In the genomic region with DNA sequence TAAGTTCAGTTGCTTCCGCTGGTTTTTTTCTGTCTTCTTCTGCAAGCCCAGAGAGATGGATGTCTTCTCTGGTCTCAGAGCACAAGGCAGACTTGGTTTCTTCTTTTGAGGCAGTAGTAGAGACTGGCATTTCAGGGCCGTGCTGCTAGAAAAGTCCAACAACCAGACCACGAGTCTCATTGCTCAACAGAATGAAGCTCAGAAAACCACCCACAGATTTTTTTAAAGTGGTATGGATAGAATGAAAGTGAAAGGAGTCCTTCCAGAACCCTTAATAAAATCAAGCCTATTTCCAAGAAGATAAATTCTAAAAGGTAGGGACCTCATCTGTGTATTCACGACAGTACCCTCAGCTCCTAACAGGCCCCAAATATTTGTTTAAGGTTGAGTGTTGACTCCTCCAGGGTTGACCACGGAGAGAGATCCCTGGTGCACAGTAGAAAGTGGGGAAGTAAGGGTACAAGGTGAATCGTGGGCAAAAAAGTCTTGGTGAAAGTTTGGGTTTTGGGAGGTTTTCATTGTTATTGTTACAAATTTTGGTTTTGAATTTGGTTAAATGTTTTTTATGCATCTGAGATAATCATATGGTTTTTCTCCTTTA, we compare ENCODE assay signal across 2 cellular contexts.
TF ChIP-seq lines count a peak whose summit lies in the region.

No MANE protein-coding gene starts in this region.

TF ChIP-seq in HepG2, 621 proteins besides CTCF, POLR2A, EP300 and RAD21:
- TF ChIP-seq CEBPB (IDR thresholded peaks at IDR 0.05; ENCODE audit: borderline replicate concordance, low read depth, low read length) (peak; percentile 14; the same call in 1 of the 2 replicates), PRMT3 (CRISPR knock-in tag; IDR thresholded peaks at IDR 0.05; ENCODE audit: borderline replicate concordance, low read depth) (no peak)
TF ChIP-seq in HepG2: peak in this region for 1.

TF ChIP-seq in GM23338, 12 proteins besides CTCF, POLR2A, EP300 and RAD21:
- TF ChIP-seq EZH2phosphoT487 (IDR thresholded peaks at IDR 0.05; ENCODE audit: unreplicated experiment) (no peak), JUNB (IDR thresholded peaks at IDR 0.05; ENCODE audit: unreplicated experiment) (no peak), ZNF114 (CRISPR knock-in tag; IDR thresholded peaks at IDR 0.05) (no peak), ZNF331 (CRISPR knock-in tag; IDR thresholded peaks at IDR 0.05; ENCODE audit: low read depth) (no peak), POLR2AphosphoS5 (IDR thresholded peaks at IDR 0.05; ENCODE audit: low read depth) (no peak), CREB1 (CRISPR knock-in tag; IDR thresholded peaks at IDR 0.05; ENCODE audit: low read depth) (no peak), NANOG (IDR thresholded peaks at IDR 0.05; ENCODE audit: borderline replicate concordance) (no peak), STAT1 (IDR thresholded peaks at IDR 0.05; ENCODE audit: unreplicated experiment) (no peak), EZH2 (IDR thresholded peaks at IDR 0.05; ENCODE audit: low read depth, unreplicated experiment) (no peak)
- TF ChIP-seq, protein P1, sequence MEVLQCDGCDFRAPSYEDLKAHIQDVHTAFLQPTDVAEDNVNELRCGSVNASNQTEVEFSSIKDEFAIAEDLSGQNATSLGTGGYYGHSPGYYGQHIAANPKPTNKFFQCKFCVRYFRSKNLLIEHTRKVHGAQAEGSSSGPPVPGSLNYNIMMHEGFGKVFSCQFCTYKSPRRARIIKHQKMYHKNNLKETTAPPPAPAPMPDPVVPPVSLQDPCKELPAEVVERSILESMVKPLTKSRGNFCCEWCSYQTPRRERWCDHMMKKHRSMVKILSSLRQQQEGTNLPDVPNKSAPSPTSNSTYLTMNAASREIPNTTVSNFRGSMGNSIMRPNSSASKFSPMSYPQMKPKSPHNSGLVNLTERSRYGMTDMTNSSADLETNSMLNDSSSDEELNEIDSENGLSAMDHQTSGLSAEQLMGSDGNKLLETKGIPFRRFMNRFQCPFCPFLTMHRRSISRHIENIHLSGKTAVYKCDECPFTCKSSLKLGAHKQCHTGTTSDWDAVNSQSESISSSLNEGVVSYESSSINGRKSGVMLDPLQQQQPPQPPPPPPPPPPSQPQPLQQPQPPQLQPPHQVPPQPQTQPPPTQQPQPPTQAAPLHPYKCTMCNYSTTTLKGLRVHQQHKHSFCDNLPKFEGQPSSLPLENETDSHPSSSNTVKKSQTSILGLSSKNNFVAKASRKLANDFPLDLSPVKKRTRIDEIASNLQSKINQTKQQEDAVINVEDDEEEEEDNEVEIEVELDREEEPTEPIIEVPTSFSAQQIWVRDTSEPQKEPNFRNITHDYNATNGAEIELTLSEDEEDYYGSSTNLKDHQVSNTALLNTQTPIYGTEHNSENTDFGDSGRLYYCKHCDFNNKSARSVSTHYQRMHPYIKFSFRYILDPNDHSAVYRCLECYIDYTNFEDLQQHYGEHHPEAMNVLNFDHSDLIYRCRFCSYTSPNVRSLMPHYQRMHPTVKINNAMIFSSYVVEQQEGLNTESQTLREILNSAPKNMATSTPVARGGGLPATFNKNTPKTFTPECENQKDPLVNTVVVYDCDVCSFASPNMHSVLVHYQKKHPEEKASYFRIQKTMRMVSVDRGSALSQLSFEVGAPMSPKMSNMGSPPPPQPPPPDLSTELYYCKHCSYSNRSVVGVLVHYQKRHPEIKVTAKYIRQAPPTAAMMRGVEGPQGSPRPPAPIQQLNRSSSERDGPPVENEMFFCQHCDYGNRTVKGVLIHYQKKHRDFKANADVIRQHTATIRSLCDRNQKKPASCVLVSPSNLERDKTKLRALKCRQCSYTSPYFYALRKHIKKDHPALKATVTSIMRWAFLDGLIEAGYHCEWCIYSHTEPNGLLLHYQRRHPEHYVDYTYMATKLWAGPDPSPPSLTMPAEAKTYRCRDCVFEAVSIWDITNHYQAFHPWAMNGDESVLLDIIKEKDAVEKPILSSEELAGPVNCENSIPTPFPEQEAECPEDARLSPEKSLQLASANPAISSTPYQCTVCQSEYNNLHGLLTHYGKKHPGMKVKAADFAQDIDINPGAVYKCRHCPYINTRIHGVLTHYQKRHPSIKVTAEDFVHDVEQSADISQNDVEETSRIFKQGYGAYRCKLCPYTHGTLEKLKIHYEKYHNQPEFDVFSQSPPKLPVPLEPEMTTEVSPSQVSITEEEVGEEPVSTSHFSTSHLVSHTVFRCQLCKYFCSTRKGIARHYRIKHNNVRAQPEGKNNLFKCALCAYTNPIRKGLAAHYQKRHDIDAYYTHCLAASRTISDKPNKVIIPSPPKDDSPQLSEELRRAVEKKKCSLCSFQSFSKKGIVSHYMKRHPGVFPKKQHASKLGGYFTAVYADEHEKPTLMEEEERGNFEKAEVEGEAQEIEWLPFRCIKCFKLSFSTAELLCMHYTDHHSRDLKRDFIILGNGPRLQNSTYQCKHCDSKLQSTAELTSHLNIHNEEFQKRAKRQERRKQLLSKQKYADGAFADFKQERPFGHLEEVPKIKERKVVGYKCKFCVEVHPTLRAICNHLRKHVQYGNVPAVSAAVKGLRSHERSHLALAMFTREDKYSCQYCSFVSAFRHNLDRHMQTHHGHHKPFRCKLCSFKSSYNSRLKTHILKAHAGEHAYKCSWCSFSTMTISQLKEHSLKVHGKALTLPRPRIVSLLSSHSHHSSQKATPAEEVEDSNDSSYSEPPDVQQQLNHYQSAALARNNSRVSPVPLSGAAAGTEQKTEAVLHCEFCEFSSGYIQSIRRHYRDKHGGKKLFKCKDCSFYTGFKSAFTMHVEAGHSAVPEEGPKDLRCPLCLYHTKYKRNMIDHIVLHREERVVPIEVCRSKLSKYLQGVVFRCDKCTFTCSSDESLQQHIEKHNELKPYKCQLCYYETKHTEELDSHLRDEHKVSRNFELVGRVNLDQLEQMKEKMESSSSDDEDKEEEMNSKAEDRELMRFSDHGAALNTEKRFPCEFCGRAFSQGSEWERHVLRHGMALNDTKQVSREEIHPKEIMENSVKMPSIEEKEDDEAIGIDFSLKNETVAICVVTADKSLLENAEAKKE (CRISPR knock-in tag; IDR thresholded peaks at IDR 0.05), result no peak
- TF ChIP-seq, protein P2, sequence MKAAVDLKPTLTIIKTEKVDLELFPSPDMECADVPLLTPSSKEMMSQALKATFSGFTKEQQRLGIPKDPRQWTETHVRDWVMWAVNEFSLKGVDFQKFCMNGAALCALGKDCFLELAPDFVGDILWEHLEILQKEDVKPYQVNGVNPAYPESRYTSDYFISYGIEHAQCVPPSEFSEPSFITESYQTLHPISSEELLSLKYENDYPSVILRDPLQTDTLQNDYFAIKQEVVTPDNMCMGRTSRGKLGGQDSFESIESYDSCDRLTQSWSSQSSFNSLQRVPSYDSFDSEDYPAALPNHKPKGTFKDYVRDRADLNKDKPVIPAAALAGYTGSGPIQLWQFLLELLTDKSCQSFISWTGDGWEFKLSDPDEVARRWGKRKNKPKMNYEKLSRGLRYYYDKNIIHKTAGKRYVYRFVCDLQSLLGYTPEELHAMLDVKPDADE (IDR thresholded peaks at IDR 0.05), result no peak
- TF ChIP-seq, protein P3, sequence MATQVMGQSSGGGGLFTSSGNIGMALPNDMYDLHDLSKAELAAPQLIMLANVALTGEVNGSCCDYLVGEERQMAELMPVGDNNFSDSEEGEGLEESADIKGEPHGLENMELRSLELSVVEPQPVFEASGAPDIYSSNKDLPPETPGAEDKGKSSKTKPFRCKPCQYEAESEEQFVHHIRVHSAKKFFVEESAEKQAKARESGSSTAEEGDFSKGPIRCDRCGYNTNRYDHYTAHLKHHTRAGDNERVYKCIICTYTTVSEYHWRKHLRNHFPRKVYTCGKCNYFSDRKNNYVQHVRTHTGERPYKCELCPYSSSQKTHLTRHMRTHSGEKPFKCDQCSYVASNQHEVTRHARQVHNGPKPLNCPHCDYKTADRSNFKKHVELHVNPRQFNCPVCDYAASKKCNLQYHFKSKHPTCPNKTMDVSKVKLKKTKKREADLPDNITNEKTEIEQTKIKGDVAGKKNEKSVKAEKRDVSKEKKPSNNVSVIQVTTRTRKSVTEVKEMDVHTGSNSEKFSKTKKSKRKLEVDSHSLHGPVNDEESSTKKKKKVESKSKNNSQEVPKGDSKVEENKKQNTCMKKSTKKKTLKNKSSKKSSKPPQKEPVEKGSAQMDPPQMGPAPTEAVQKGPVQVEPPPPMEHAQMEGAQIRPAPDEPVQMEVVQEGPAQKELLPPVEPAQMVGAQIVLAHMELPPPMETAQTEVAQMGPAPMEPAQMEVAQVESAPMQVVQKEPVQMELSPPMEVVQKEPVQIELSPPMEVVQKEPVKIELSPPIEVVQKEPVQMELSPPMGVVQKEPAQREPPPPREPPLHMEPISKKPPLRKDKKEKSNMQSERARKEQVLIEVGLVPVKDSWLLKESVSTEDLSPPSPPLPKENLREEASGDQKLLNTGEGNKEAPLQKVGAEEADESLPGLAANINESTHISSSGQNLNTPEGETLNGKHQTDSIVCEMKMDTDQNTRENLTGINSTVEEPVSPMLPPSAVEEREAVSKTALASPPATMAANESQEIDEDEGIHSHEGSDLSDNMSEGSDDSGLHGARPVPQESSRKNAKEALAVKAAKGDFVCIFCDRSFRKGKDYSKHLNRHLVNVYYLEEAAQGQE (IDR thresholded peaks at IDR 0.05; ENCODE audit: unreplicated experiment), result no peak
TF ChIP-seq in GM23338: peak in this region for 0.
